ENCODE assay signal across 1 cellular context in the genomic region with DNA sequence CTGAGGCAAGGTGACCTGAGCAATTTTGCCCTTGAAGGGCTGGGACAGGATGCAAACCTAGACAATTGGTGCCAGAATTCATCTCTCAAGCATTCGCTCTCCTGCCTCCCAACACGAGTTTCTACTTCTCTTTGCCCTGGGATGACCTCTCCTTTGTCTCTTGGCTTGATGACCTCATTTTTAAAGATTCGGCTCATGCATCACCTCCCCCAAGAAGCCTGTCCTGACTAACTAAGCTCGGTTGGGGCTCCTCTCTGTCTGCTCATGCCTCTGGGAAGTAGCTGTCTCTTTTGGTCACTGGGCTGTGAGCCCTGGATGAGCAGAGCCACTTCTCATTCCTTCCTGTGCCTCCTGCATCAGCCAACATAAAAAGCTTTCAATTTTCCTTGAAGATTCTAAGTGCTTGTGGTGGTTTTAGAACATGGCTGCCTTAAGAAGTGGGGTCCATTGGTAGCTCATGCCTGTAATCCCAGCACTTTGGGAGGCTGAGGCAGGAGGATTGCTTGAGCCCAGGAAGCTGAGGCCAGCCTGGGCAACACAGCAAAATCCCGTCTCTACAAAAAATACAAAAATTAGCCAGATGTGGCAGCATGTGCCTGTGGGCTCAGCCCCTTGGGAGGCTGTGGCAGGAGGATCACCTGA.
TF ChIP-seq lines count a peak whose summit lies in the region.

No MANE protein-coding gene starts in this region.

TF ChIP-seq in K562, 482 proteins besides CTCF, POLR2A, EP300 and RAD21:
- TF ChIP-seq GATAD2B (IDR thresholded peaks at IDR 0.05; ENCODE audit: borderline replicate concordance) (no peak), CHD4 (IDR thresholded peaks at IDR 0.05; ENCODE audit: insufficient read depth, insufficient replicate concordance, low read depth, low read length, poor library complexity, severe bottlenecking) (no peak), ZFP36 (IDR thresholded peaks at IDR 0.05; ENCODE audit: low read depth, low read length, partially characterized antibody) (peak; percentile 89), JUN (IDR thresholded peaks at IDR 0.05; ENCODE audit: borderline replicate concordance, low read depth, low read length) (0 out of 2 replicates have a peak, but pooled peaks have one; percentile 35), JUN (CRISPR knock-in tag; IDR thresholded peaks at IDR 0.05; ENCODE audit: borderline replicate concordance) (no peak), ZNF347 (CRISPR knock-in tag; IDR thresholded peaks at IDR 0.05; ENCODE audit: low read depth) (no peak), TARDBP (IDR thresholded peaks at IDR 0.05) (no peak), ATF7 (IDR thresholded peaks at IDR 0.05) (peak; percentile 73), POLR3A (IDR thresholded peaks at IDR 0.05; ENCODE audit: borderline replicate concordance, extremely low read depth, insufficient read depth, insufficient read length) (no peak), XRCC3 (IDR thresholded peaks at IDR 0.05) (no peak), ZNF584 (CRISPR knock-in tag; IDR thresholded peaks at IDR 0.05; ENCODE audit: low read depth) (no peak), JUND (IDR thresholded peaks at IDR 0.05; ENCODE audit: borderline replicate concordance, low read depth, low read length) (peak; percentile 70), JUND (tag; IDR thresholded peaks at IDR 0.05; ENCODE audit: borderline replicate concordance, low read depth, low read length) (peak; percentile 73; the same call in 2 of the 3 replicates), MCM7 (IDR thresholded peaks at IDR 0.05) (no peak), CEBPB (tag; IDR thresholded peaks at IDR 0.05) (no peak), PTRF (tag; IDR thresholded peaks at IDR 0.05) (no peak), STAT5A (IDR thresholded peaks at IDR 0.05; ENCODE audit: borderline replicate concordance, low read length) (no peak), RHOXF2B (CRISPR knock-in tag; conservative IDR thresholded peaks at IDR 0.05) (no peak), HDAC8 (tag; IDR thresholded peaks at IDR 0.05) (no peak), SMAD1 (IDR thresholded peaks at IDR 0.05; ENCODE audit: low read depth, low read length, partially characterized antibody) (no peak), KLF1 (tag; IDR thresholded peaks at IDR 0.05) (no peak)
- TF ChIP-seq, protein P1, sequence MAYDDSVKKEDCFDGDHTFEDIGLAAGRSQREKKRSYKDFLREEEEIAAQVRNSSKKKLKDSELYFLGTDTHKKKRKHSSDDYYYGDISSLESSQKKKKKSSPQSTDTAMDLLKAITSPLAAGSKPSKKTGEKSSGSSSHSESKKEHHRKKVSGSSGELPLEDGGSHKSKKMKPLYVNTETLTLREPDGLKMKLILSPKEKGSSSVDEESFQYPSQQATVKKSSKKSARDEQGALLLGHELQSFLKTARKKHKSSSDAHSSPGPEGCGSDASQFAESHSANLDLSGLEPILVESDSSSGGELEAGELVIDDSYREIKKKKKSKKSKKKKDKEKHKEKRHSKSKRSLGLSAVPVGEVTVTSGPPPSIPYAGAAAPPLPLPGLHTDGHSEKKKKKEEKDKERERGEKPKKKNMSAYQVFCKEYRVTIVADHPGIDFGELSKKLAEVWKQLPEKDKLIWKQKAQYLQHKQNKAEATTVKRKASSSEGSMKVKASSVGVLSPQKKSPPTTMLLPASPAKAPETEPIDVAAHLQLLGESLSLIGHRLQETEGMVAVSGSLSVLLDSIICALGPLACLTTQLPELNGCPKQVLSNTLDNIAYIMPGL (CRISPR knock-in tag; IDR thresholded peaks at IDR 0.05) = no peak
- TF ChIP-seq, protein P2, sequence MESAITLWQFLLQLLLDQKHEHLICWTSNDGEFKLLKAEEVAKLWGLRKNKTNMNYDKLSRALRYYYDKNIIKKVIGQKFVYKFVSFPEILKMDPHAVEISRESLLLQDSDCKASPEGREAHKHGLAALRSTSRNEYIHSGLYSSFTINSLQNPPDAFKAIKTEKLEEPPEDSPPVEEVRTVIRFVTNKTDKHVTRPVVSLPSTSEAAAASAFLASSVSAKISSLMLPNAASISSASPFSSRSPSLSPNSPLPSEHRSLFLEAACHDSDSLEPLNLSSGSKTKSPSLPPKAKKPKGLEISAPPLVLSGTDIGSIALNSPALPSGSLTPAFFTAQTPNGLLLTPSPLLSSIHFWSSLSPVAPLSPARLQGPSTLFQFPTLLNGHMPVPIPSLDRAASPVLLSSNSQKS (CRISPR knock-in tag; IDR thresholded peaks at IDR 0.05) = no peak
- TF ChIP-seq, protein P3, sequence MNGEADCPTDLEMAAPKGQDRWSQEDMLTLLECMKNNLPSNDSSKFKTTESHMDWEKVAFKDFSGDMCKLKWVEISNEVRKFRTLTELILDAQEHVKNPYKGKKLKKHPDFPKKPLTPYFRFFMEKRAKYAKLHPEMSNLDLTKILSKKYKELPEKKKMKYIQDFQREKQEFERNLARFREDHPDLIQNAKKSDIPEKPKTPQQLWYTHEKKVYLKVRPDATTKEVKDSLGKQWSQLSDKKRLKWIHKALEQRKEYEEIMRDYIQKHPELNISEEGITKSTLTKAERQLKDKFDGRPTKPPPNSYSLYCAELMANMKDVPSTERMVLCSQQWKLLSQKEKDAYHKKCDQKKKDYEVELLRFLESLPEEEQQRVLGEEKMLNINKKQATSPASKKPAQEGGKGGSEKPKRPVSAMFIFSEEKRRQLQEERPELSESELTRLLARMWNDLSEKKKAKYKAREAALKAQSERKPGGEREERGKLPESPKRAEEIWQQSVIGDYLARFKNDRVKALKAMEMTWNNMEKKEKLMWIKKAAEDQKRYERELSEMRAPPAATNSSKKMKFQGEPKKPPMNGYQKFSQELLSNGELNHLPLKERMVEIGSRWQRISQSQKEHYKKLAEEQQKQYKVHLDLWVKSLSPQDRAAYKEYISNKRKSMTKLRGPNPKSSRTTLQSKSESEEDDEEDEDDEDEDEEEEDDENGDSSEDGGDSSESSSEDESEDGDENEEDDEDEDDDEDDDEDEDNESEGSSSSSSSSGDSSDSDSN (IDR thresholded peaks at IDR 0.05; ENCODE audit: borderline replicate concordance in 1 of 2, low read depth in 2 of 2, low read length in 2 of 2) = no peak
- TF ChIP-seq, protein P4, sequence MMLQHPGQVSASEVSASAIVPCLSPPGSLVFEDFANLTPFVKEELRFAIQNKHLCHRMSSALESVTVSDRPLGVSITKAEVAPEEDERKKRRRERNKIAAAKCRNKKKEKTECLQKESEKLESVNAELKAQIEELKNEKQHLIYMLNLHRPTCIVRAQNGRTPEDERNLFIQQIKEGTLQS (IDR thresholded peaks at IDR 0.05) = peak; percentile 81
- TF ChIP-seq, protein P4 (CRISPR knock-in tag; conservative IDR thresholded peaks at IDR 0.05) = no peak
- TF ChIP-seq, protein P5, sequence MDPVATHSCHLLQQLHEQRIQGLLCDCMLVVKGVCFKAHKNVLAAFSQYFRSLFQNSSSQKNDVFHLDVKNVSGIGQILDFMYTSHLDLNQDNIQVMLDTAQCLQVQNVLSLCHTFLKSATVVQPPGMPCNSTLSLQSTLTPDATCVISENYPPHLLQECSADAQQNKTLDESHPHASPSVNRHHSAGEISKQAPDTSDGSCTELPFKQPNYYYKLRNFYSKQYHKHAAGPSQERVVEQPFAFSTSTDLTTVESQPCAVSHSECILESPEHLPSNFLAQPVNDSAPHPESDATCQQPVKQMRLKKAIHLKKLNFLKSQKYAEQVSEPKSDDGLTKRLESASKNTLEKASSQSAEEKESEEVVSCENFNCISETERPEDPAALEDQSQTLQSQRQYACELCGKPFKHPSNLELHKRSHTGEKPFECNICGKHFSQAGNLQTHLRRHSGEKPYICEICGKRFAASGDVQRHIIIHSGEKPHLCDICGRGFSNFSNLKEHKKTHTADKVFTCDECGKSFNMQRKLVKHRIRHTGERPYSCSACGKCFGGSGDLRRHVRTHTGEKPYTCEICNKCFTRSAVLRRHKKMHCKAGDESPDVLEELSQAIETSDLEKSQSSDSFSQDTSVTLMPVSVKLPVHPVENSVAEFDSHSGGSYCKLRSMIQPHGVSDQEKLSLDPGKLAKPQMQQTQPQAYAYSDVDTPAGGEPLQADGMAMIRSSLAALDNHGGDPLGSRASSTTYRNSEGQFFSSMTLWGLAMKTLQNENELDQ (CRISPR knock-in tag; IDR thresholded peaks at IDR 0.05; ENCODE audit: borderline replicate concordance) = no peak
- TF ChIP-seq, protein P6, sequence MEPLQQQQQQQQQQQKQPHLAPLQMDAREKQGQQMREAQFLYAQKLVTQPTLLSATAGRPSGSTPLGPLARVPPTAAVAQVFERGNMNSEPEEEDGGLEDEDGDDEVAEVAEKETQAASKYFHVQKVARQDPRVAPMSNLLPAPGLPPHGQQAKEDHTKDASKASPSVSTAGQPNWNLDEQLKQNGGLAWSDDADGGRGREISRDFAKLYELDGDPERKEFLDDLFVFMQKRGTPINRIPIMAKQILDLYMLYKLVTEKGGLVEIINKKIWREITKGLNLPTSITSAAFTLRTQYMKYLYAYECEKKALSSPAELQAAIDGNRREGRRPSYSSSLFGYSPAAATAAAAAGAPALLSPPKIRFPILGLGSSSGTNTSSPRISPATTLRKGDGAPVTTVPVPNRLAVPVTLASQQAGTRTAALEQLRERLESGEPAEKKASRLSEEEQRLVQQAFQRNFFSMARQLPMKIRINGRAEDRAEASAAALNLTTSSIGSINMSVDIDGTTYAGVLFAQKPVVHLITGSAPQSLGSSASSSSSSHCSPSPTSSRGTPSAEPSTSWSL (CRISPR knock-in tag; IDR thresholded peaks at IDR 0.05; ENCODE audit: borderline replicate concordance) = no peak
- TF ChIP-seq, protein P7, sequence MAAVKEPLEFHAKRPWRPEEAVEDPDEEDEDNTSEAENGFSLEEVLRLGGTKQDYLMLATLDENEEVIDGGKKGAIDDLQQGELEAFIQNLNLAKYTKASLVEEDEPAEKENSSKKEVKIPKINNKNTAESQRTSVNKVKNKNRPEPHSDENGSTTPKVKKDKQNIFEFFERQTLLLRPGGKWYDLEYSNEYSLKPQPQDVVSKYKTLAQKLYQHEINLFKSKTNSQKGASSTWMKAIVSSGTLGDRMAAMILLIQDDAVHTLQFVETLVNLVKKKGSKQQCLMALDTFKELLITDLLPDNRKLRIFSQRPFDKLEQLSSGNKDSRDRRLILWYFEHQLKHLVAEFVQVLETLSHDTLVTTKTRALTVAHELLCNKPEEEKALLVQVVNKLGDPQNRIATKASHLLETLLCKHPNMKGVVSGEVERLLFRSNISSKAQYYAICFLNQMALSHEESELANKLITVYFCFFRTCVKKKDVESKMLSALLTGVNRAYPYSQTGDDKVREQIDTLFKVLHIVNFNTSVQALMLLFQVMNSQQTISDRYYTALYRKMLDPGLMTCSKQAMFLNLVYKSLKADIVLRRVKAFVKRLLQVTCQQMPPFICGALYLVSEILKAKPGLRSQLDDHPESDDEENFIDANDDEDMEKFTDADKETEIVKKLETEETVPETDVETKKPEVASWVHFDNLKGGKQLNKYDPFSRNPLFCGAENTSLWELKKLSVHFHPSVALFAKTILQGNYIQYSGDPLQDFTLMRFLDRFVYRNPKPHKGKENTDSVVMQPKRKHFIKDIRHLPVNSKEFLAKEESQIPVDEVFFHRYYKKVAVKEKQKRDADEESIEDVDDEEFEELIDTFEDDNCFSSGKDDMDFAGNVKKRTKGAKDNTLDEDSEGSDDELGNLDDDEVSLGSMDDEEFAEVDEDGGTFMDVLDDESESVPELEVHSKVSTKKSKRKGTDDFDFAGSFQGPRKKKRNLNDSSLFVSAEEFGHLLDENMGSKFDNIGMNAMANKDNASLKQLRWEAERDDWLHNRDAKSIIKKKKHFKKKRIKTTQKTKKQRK (IDR thresholded peaks at IDR 0.05; ENCODE audit: borderline replicate concordance, low read depth, low read length) = no peak
